8 cellular contexts compared by ENCODE assay signal in genomic region chr21:42850866-42851391, GRCh38. TPM values are rescaled to one million over a fixed set of nuclear protein-coding genes. Genes with fewer than 3 reads are reported as not detected.
DNase-seq lines count a peak whose midpoint lies in the region; ATAC-seq and TF ChIP-seq lines count a peak whose summit lies in the region.

No MANE protein-coding gene starts in this region.

- ATAC-seq in GM19452 (IDR thresholded peaks at IDR 0.05; ENCODE audit: unreplicated experiment), result no peak
- ATAC-seq in GM21367 (IDR thresholded peaks at IDR 0.05; ENCODE audit: unreplicated experiment), result no peak

- H3K4me1 Mint-ChIP-seq in Caco-2 (ENCODE audit: low read depth, unreplicated experiment), result no peaks in the 10 kb centered on the region

- CTCF ChIA-PET in Caco-2 (lab: Charles Lee), result no interaction called here

- no peaks in the 10 kb centered on the region for H3K27me3 ChIP-seq in Caco-2 (replicated peaks; ENCODE audit: control insufficient read depth, insufficient read depth, low read length)
- H3K27me3 ChIP-seq in liver (ENCODE audit: control insufficient read depth in 4 of 4, insufficient read depth in 4 of 4, low read length in 3 of 4), result no peaks in the 10 kb centered on the region

- WGBS in liver, result 85% methylated on average over 21 of the region's 21 CpGs

- H3K9me3 ChIP-seq in Caco-2, result no peaks in the 10 kb centered on the region
- H3K9me3 ChIP-seq in liver (ENCODE audit: control insufficient read depth in 4 of 4, low read length in 3 of 4), result no peaks in the 10 kb centered on the region

- no peaks in the 10 kb centered on the region for H3K9me3 Mint-ChIP-seq in Caco-2 (ENCODE audit: unreplicated experiment)

- TF ChIP-seq RAD21 in liver (IDR thresholded peaks at IDR 0.05), result peak in 1 of 2 donors; percentile 65

- TF ChIP-seq CTCF in Caco-2 (IDR thresholded peaks at IDR 0.05; ENCODE audit: insufficient read depth in 1 of 2, low read depth in 1 of 2, low read length in 1 of 2, severe bottlenecking in 1 of 2, unreplicated experiment in 1 of 2) (peak; percentile 48 to 55), liver (IDR thresholded peaks at IDR 0.05; ENCODE audit: low read depth, low read length, missing input control) (peak; percentile 26)

- no peak overlapping the region for H3K27ac ChIP-seq in liver (ENCODE audit: low read depth in 1 of 2, low read length in 2 of 2)

- DNase-seq in Caco-2 (peak in 1 of 2 experiments; percentile 55), HuH-7 (ENCODE audit: low spot score) (peak; percentile 72), HCEC 1CT (no peak)
- DNase-seq in activated naive CD4-positive, alpha-beta T cell treated with Interleukin-2 at 50 U/mL for 16 hours, result peak; percentile 30
- no peak for DNase-seq in NK-92 treated with Interleukin-12 subunit alpha and Interleukin-12 subunit beta, amount 100 ng/mL, for 24 hours (lab: John Stamatoyannopoulos, UW)

- no TSS peak for BruUV-seq in Caco-2 (replicated peaks; lab: Mats Ljungman, UMichigan)

- no peaks in the 10 kb centered on the region for H3K27me3 Mint-ChIP-seq in Caco-2 (ENCODE audit: insufficient read depth, unreplicated experiment)

- H3K4me1 ChIP-seq in Caco-2 (no peaks in the 10 kb centered on the region), liver (ENCODE audit: control insufficient read depth in 4 of 4, insufficient read depth in 4 of 4, low read length in 3 of 4) (no peaks in the 10 kb centered on the region)

- intact Hi-C loops in Caco-2 (cut with micrococcal nuclease; ENCODE audit: unreplicated experiment), result no loop called here

- H3K36me3 Mint-ChIP-seq in Caco-2 (ENCODE audit: insufficient read depth, unreplicated experiment), result peaks cover 72% of the 10 kb centered on the region

- H3K4me3 ChIP-seq in Caco-2 (ENCODE audit: low read depth, low read length), result no peak overlapping the region
- no peak overlapping the region for H3K4me3 ChIP-seq in liver (ENCODE audit: low read depth in 1 of 3, low read length in 3 of 3)

- no peak overlapping the region for H3K9ac ChIP-seq in liver (ENCODE audit: low read depth in 1 of 2, low read length in 2 of 2)

- no peak overlapping the region for H3K27ac Mint-ChIP-seq in Caco-2 (ENCODE audit: unreplicated experiment)

- no peak overlapping the region for H3K4me3 Mint-ChIP-seq in Caco-2 (ENCODE audit: unreplicated experiment)

- H3K36me3 ChIP-seq in Caco-2 (ENCODE audit: control insufficient read depth, insufficient read depth, low read length), result peaks cover 3% of the 10 kb centered on the region
- peaks cover 9 to 71% (median 32%) of the 10 kb centered on the region in 4 donors for H3K36me3 ChIP-seq in liver (ENCODE audit: control insufficient read depth in 4 of 4, insufficient read depth in 3 of 4, low read depth in 1 of 4, low read length in 3 of 4)

- POLR2A ChIA-PET in Caco-2 (lab: Charles Lee), result no interaction called here

TF ChIP-seq in liver, 16 proteins besides CTCF, POLR2A, EP300 and RAD21:
- no peak for TF ChIP-seq JUND (IDR thresholded peaks at IDR 0.05)
- no peak for TF ChIP-seq MAX (IDR thresholded peaks at IDR 0.05)
- TF ChIP-seq GABPA (IDR thresholded peaks at IDR 0.05 in 1 of 2, conservative IDR thresholded peaks at IDR 0.05 in 1 of 2), result no peak
- TF ChIP-seq NR2F2 (IDR thresholded peaks at IDR 0.05), result no peak
- TF ChIP-seq FOXA1 (IDR thresholded peaks at IDR 0.05), result no peak
- TF ChIP-seq RXRA (IDR thresholded peaks at IDR 0.05), result no peak
- TF ChIP-seq ZBTB33 (IDR thresholded peaks at IDR 0.05), result no peak
- no peak for TF ChIP-seq REST (IDR thresholded peaks at IDR 0.05)
- no peak for TF ChIP-seq ATF3 (IDR thresholded peaks at IDR 0.05)
- no peak for TF ChIP-seq EGR1 (IDR thresholded peaks at IDR 0.05; ENCODE audit: low read depth in 2 of 2)
- no peak for TF ChIP-seq YY1 (IDR thresholded peaks at IDR 0.05)
- TF ChIP-seq HNF4G (IDR thresholded peaks at IDR 0.05), result no peak

RNA-seq across cellular contexts. Expression of gene WDR4, which starts 28.4 kb away (rescaled TPM):
- total RNA-seq in Caco-2 (2022) (35.0 and 35.4 TPM in 2 replicates), liver (10 to 100 TPM in 1 of 2 donors, 1 to 10 TPM in 1; 9.2 to 12.9 TPM)
- polyA plus RNA-seq in liver, result 1 to 10 TPM; 4.6 to 9.3 TPM

RNA-seq across cellular contexts. Expression of gene NDUFV3, which starts 42.2 kb away (rescaled TPM):
- total RNA-seq in Caco-2 (2022) (32.5 and 33.8 TPM in 2 replicates), liver (10 to 100 TPM; 18.5 to 31.3 TPM)
- polyA plus RNA-seq in liver, result 10 to 100 TPM; 15.8 to 25.3 TPM

Comparison
In these comparisons a context has a peak if more than half of its experiments do, and no peak if none do; other contexts are left out.
1. DNase-seq: peak in HuH-7 (single experiment) and activated naive CD4-positive, alpha-beta T cell treated with Interleukin-2 at 50 U/mL for 16 hours (single experiment); none in NK-92 treated with Interleukin-12 subunit alpha and Interleukin-12 subunit beta, amount 100 ng/mL, for 24 hours (single experiment) and HCEC 1CT (single experiment).